ENCODE assay signal across 12 cellular contexts in genomic region chr3:128100126-128100525, GRCh38.
"Had no signal": no experiment of that assay in that cellular context is flagged by ENCODE, and none has a peak within 500 bp of the region (broad histone marks: within the 10 kb centered on the region; RNA-seq: fewer than 3 reads in every experiment).

No MANE protein-coding gene starts in this region.

- H3K4me3 ChIP-seq: esophagus squamous epithelium, stomach had no signal

- H3K9me3 ChIP-seq: esophagus squamous epithelium, stomach had no signal

- ATAC-seq: activated CD8-positive, alpha-beta T cell treated with anti-CD3 and anti-CD28 coated beads, Interleukin-2, amount 10 ng/mL, durations not matched to agents 7 days and 5 days; activated naive CD8-positive, alpha-beta T cell treated with anti-CD3 and anti-CD28 coated beads, Interleukin-2, amount 50 U/mL, for 24 hours; natural killer cell treated with Interleukin-12 subunit alpha and Interleukin-12 subunit beta and Interleukin-15 and Interleukin-18, amount 100 ng/mL, for 72 hours; T-helper 17 cell had no signal

- DNase-seq: activated B cell treated with CpG ODN at 0.5 μM for 24 hours; activated CD4-positive, alpha-beta T cell treated with anti-CD3 and anti-CD28 coated beads, Interleukin-2, amount 10 ng/mL, durations not matched to agents 24 days and 14 days; activated CD8-positive, alpha-beta T cell treated with anti-CD3 and anti-CD28 coated beads, Interleukin-2, amount 10 ng/mL, durations not matched to agents 7 days and 5 days; activated naive CD8-positive, alpha-beta T cell treated with anti-CD3 and anti-CD28 coated beads, Interleukin-2, amount 50 U/mL, for 24 hours; aorta; esophagus squamous epithelium; kidney; occipital lobe; stimulated activated CD4-positive, alpha-beta T cell treated with anti-CD3 and anti-CD28 coated beads, Interleukin-1b, Interleukin-23, amount 100 ng/mL, for 48 hours; stomach; T-helper 17 cell had no signal

- FAIRE-seq: kidney had no signal

- H3K27me3 ChIP-seq: esophagus squamous epithelium, stomach had no signal

- H3K27ac ChIP-seq: esophagus squamous epithelium, stomach had no signal
